In genomic region chr11:45921561-45922424, GRCh38 we compare ENCODE assay signal across 1 cellular context.
TF ChIP-seq lines count a peak whose summit lies in the region.

No MANE protein-coding gene starts in this region.

TF ChIP-seq in HepG2, 621 proteins besides CTCF, POLR2A, EP300 and RAD21 (continues in another document):
- TF ChIP-seq CREBL2 (CRISPR knock-in tag; IDR thresholded peaks at IDR 0.05; ENCODE audit: borderline replicate concordance) (no peak), KDM3A (CRISPR knock-in tag; IDR thresholded peaks at IDR 0.05; ENCODE audit: low read depth) (no peak), EED (CRISPR knock-in tag; IDR thresholded peaks at IDR 0.05) (no peak), ZSCAN20 (CRISPR knock-in tag; IDR thresholded peaks at IDR 0.05; ENCODE audit: borderline replicate concordance) (0 out of 2 replicates have a peak, but pooled peaks have one; percentile 31), ZNF609 (CRISPR knock-in tag; IDR thresholded peaks at IDR 0.05; ENCODE audit: borderline replicate concordance) (peak; percentile 69; the same call in 1 of the 2 replicates), AFF4 (CRISPR knock-in tag; IDR thresholded peaks at IDR 0.05) (no peak), FOXK1 (CRISPR knock-in tag; IDR thresholded peaks at IDR 0.05; ENCODE audit: borderline replicate concordance, low read depth) (0 out of 2 replicates have a peak, but pooled peaks have one; percentile 28), MAFF (IDR thresholded peaks at IDR 0.05; ENCODE audit: low read depth, low read length) (no peak), HINFP (CRISPR knock-in tag; IDR thresholded peaks at IDR 0.05; ENCODE audit: low read depth) (peak; percentile 57; the same call in 1 of the 2 replicates), ZBTB26 (CRISPR knock-in tag; IDR thresholded peaks at IDR 0.05; ENCODE audit: borderline replicate concordance) (no peak), XRCC5 (optimal IDR thresholded peaks at IDR 0.05; ENCODE audit: low read length) (peak; percentile 40), SNAPC5 (CRISPR knock-in tag; IDR thresholded peaks at IDR 0.05; ENCODE audit: borderline replicate concordance) (no peak), ZNF512 (CRISPR knock-in tag; IDR thresholded peaks at IDR 0.05) (no peak), DRAP1 (CRISPR knock-in tag; IDR thresholded peaks at IDR 0.05) (no peak), ZNF550 (CRISPR knock-in tag; IDR thresholded peaks at IDR 0.05; ENCODE audit: borderline replicate concordance) (0 out of 2 replicates have a peak, but pooled peaks have one; percentile 13), GMEB2 (CRISPR knock-in tag; IDR thresholded peaks at IDR 0.05; ENCODE audit: low read depth) (no peak), ZNF777 (CRISPR knock-in tag; IDR thresholded peaks at IDR 0.05) (no peak), ISL2 (CRISPR knock-in tag; IDR thresholded peaks at IDR 0.05) (0 out of 2 replicates have a peak, but pooled peaks have one; percentile 22), RFX5 (IDR thresholded peaks at IDR 0.05; ENCODE audit: low read depth, low read length) (no peak), GATAD2A (CRISPR knock-in tag; IDR thresholded peaks at IDR 0.05) (0 out of 2 replicates have a peak, but pooled peaks have one; percentile 22), ZNF878 (CRISPR knock-in tag; IDR thresholded peaks at IDR 0.05) (no peak), ZNF17 (CRISPR knock-in tag; IDR thresholded peaks at IDR 0.05) (peak; percentile 23; the same call in 1 of the 2 replicates), SRSF1 (optimal IDR thresholded peaks at IDR 0.05; ENCODE audit: low read depth, low read length) (peak; percentile 20), KDM2A (CRISPR knock-in tag; IDR thresholded peaks at IDR 0.05; ENCODE audit: borderline replicate concordance, low read depth) (peak; percentile 55; the same call in 1 of the 2 replicates), TAF1 (CRISPR knock-in tag; IDR thresholded peaks at IDR 0.05) (peak; percentile 19; the same call in 1 of the 2 replicates), SMAD1 (CRISPR knock-in tag; IDR thresholded peaks at IDR 0.05; ENCODE audit: borderline replicate concordance, low read depth) (0 out of 2 replicates have a peak, but pooled peaks have one; percentile 32), ZFP91 (CRISPR knock-in tag; IDR thresholded peaks at IDR 0.05; ENCODE audit: borderline replicate concordance) (peak; percentile 52; the same call in 1 of the 2 replicates), ZNF788 (CRISPR knock-in tag; IDR thresholded peaks at IDR 0.05; ENCODE audit: borderline replicate concordance) (peak; percentile 89), ZNF343 (CRISPR knock-in tag; IDR thresholded peaks at IDR 0.05) (0 out of 2 replicates have a peak, but pooled peaks have one; percentile 40), TCF7 (IDR thresholded peaks at IDR 0.05; ENCODE audit: low read depth) (peak; percentile 66; the same call in 1 of the 2 replicates), POLR2G (IDR thresholded peaks at IDR 0.05; ENCODE audit: low read depth, low read length) (peak; percentile 60), ZNF574 (CRISPR knock-in tag; IDR thresholded peaks at IDR 0.05) (no peak), PCBP1 (IDR thresholded peaks at IDR 0.05; ENCODE audit: borderline replicate concordance, low read depth, low read length) (0 out of 2 replicates have a peak, but pooled peaks have one; percentile 44), NPAS2 (CRISPR knock-in tag; IDR thresholded peaks at IDR 0.05; ENCODE audit: borderline replicate concordance) (no peak)
